ENCODE assay signal across 10 cellular contexts in genomic region chr4:114025176-114025777, GRCh38. TPM values are rescaled to one million over a fixed set of nuclear protein-coding genes. Genes with fewer than 3 reads are reported as not detected.
DNase-seq lines count a peak whose midpoint lies in the region; ATAC-seq and TF ChIP-seq lines count a peak whose summit lies in the region.
"Had no signal": no experiment of that assay in that cellular context is flagged by ENCODE, and none has a peak within 500 bp of the region (broad histone marks: within the 10 kb centered on the region; RNA-seq: fewer than 3 reads in every experiment).

No MANE protein-coding gene starts in this region.

- ATAC-seq in GM18909 (IDR thresholded peaks at IDR 0.05; ENCODE audit: poor library complexity, unreplicated experiment), result peak; percentile 90
- ATAC-seq in HG02588 (IDR thresholded peaks at IDR 0.05; ENCODE audit: unreplicated experiment), result peak; percentile 89
- ATAC-seq in HG03442 (IDR thresholded peaks at IDR 0.05; ENCODE audit: unreplicated experiment), result peak; percentile 82
- peak; percentile 27 to 96 (median 52) for ATAC-seq in right lobe of liver

- H3K27ac ChIP-seq in right lobe of liver, result no peak overlapping the region
- H3K27ac ChIP-seq in PC-9, result no peak overlapping the region
- H3K27ac ChIP-seq: breast epithelium had no signal

- H3K9me3 ChIP-seq in right lobe of liver (no peaks in the 10 kb centered on the region), PC-9 (ENCODE audit: insufficient read depth, low read depth) (no peaks in the 10 kb centered on the region)
- H3K9me3 ChIP-seq: breast epithelium had no signal

- POLR2A ChIA-PET in PC-9 (lab: Charles Lee; ENCODE audit: unreplicated experiment), result no interaction called here

- H3K79me2 ChIP-seq in PC-9 (ENCODE audit: low read depth), result no peaks in the 10 kb centered on the region

- H2AFZ ChIP-seq in PC-9, result no peak overlapping the region

- no TSS peak for BruUV-seq in PC-9 (replicated peaks; lab: Mats Ljungman, UMichigan)

- no peaks in the 10 kb centered on the region for H3F3A ChIP-seq in PC-9 (ENCODE audit: insufficient read depth, low read depth)

- CTCF ChIA-PET in PC-9 (lab: Charles Lee), result no interaction called here

- intact Hi-C loops in right lobe of liver (cut with DNase I), result no loop called here
- intact Hi-C loops in PC-9 (cut with micrococcal nuclease; ENCODE audit: unreplicated experiment), result no loop called here

- H3K36me3 ChIP-seq in right lobe of liver (no peaks in the 10 kb centered on the region), PC-9 (ENCODE audit: low read depth) (no peaks in the 10 kb centered on the region)
- H3K36me3 ChIP-seq: breast epithelium had no signal

- DNase-seq in right lobe of liver (peak in 1 of 3 donors; percentile 25), PC-9 (no peak), GM13976 (ENCODE audit: low spot score) (no peak), COLO829 (ENCODE audit: low spot score) (no peak), DMS114 treated with DMSO at 0.1 percent for 48 hours (lab: John Stamatoyannopoulos, UW; ENCODE audit: unreplicated experiment) (no peak)
- DNase-seq: NCI-H1436 treated with DMSO at 0.1 percent for 48 hours had no signal

- no peak for TF ChIP-seq POLR2A in right lobe of liver (IDR thresholded peaks at IDR 0.05)

- H3K4me3 ChIP-seq in right lobe of liver, result no peak overlapping the region
- no peak overlapping the region for H3K4me3 ChIP-seq in PC-9
- H3K4me3 ChIP-seq: breast epithelium had no signal

- H3K9me2 ChIP-seq in PC-9 (ENCODE audit: insufficient read depth), result no peaks in the 10 kb centered on the region

- no peak overlapping the region for H3K4me2 ChIP-seq in PC-9

- WGBS in right lobe of liver (ENCODE audit: insufficient coverage, low coverage, low lambda C conversion rate, missing lambda C conversion rate), result 50% methylated on average over 5 of the region's 5 CpGs

- H4K20me1 ChIP-seq in PC-9 (ENCODE audit: insufficient read depth), result no peaks in the 10 kb centered on the region

- TF ChIP-seq CTCF in right lobe of liver (IDR thresholded peaks at IDR 0.05) (no peak), PC-9 (conservative IDR thresholded peaks at IDR 0.05) (no peak), GM13976 (IDR thresholded peaks at IDR 0.05; ENCODE audit: borderline replicate concordance, control extremely low read depth, extremely low read depth, insufficient read depth, missing control alignments) (no peak)

- in situ Hi-C loops in GM13976 (cut with MboI; ENCODE audit: low sequenced_read_pairs, unreplicated experiment), result no loop called here

- H3K27me3 ChIP-seq in right lobe of liver (no peaks in the 10 kb centered on the region), PC-9 (ENCODE audit: insufficient read depth, low read depth) (no peaks in the 10 kb centered on the region)
- H3K27me3 ChIP-seq: breast epithelium had no signal

- H3K4me1 ChIP-seq in right lobe of liver, result no peaks in the 10 kb centered on the region
- H3K4me1 ChIP-seq in PC-9 (replicated peaks; ENCODE audit: insufficient read depth), result no peaks in the 10 kb centered on the region
- H3K4me1 ChIP-seq: breast epithelium had no signal

RNA-seq across cellular contexts. Expression of gene ARSJ, which starts 45.8 kb away (rescaled TPM):
- total RNA-seq in right lobe of liver (1 to 10 TPM in 5 of 6 experiments, under 1 TPM in 1; 0.90 to 7.7 (median 2.3) TPM), PC-9 (2021) (0.55 and 1.3 TPM in 2 replicates)
